1 cellular context compared by ENCODE assay signal in the genomic region with DNA sequence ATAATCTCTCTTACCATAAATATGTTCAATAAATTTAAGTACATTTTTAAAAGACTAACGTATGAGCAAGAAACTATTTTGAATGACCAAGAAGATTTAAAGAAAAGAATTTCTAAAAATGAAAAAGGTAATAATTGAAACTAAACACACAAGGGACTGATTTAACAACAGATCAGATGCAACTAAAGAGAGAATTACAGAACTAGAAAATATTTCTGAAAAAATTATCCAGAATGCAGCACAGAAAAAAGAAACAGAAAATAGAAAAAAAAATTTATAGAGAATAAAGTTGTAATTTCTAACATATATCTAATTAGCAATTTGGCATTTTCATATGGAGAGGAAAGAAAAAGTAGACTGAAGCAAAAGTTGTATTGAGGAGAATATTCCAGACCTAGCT.
TF ChIP-seq lines count a peak whose summit lies in the region.

No MANE protein-coding gene starts in this region.

TF ChIP-seq in SK-N-SH, 30 proteins besides CTCF, POLR2A, EP300 and RAD21 (continued from another document):
- TF ChIP-seq, protein P1, sequence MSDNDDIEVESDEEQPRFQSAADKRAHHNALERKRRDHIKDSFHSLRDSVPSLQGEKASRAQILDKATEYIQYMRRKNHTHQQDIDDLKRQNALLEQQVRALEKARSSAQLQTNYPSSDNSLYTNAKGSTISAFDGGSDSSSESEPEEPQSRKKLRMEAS (IDR thresholded peaks at IDR 0.05; ENCODE audit: low read depth), result no peak
